In the genomic region with DNA sequence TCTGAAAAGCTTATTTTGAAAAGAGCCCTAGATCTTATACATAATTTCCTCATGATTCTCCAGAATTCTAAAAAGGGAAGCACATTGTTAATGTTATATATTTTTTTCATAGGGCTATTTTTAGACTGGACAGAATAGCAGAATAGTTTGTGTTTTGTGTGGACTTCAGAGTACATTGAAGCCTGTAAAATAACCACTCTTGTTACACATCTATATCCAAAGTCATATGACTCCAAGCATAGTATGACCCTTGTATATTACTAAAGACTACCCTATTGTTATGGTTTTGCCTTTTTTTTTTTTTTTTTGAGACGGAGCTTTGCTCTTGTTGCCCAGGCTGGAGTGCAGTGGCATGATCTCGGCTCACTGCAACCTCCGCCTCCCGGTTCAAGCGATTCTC, we compare ENCODE assay signal across 27 cellular contexts.
"Had no signal": no experiment of that assay in that cellular context is flagged by ENCODE, and none has a peak within 500 bp of the region (broad histone marks: within the 10 kb centered on the region; RNA-seq: fewer than 3 reads in every experiment).

No MANE protein-coding gene starts in this region.

- H3K36me3 ChIP-seq: cardiac muscle cell, esophagus muscularis mucosa, neutrophil, ovary, prostate gland, sigmoid colon, suprapubic skin, tibial nerve had no signal

- H3K4me1 Mint-ChIP-seq: activated CD4-positive, alpha-beta T cell treated with anti-CD3 and anti-CD28 coated beads for 36 hours; stimulated activated effector memory CD8-positive, alpha-beta T cell treated with anti-CD3 and anti-CD28 coated beads, Interleukin-12 subunit alpha, Interleukin-12 subunit beta, amount 100 ng/mL, for 72 hours; stimulated activated naive CD8-positive, alpha-beta T cell treated with anti-CD3 and anti-CD28 coated beads, Interleukin-15, amount 100 ng/mL, for 72 hours had no signal

- H3K27me3 Mint-ChIP-seq: brain; stimulated activated naive CD8-positive, alpha-beta T cell treated with anti-CD3 and anti-CD28 coated beads, Interleukin-15, amount 100 ng/mL, for 72 hours had no signal

- H3K4me3 ChIP-seq: cardiac muscle cell, esophagus muscularis mucosa, ovary, prostate gland, sigmoid colon, suprapubic skin, tibial nerve had no signal

- ATAC-seq: activated CD4-positive, alpha-beta T cell treated with anti-CD3 and anti-CD28 coated beads for 36 hours; activated T-cell treated with anti-CD3 and anti-CD28 coated beads, Interleukin-2, amount 50 U/mL, for 72 hours; foreskin keratinocyte; left cardiac atrium; left ventricle myocardium superior; stimulated activated effector memory CD8-positive, alpha-beta T cell treated with anti-CD3 and anti-CD28 coated beads, Interleukin-12 subunit alpha, Interleukin-12 subunit beta, amount 100 ng/mL, for 72 hours; stimulated activated naive CD8-positive, alpha-beta T cell treated with anti-CD3 and anti-CD28 coated beads, Interleukin-15, amount 100 ng/mL, for 72 hours had no signal

- H3K36me3 Mint-ChIP-seq: activated naive CD8-positive, alpha-beta T cell; brain; stimulated activated effector memory CD8-positive, alpha-beta T cell treated with anti-CD3 and anti-CD28 coated beads, Interleukin-12 subunit alpha, Interleukin-12 subunit beta, amount 100 ng/mL, for 72 hours had no signal

- H3K27ac Mint-ChIP-seq: activated CD4-positive, alpha-beta T cell treated with anti-CD3 and anti-CD28 coated beads for 36 hours; activated naive CD8-positive, alpha-beta T cell; activated T-cell treated with anti-CD3 and anti-CD28 coated beads, Interleukin-2, amount 50 U/mL, for 72 hours; nephron; stimulated activated effector memory CD8-positive, alpha-beta T cell treated with anti-CD3 and anti-CD28 coated beads, Interleukin-12 subunit alpha, Interleukin-12 subunit beta, amount 100 ng/mL, for 72 hours; stimulated activated naive CD8-positive, alpha-beta T cell treated with anti-CD3 and anti-CD28 coated beads, Interleukin-15, amount 100 ng/mL, for 72 hours had no signal

- H3K4me3 Mint-ChIP-seq: activated CD4-positive, alpha-beta T cell treated with anti-CD3 and anti-CD28 coated beads for 36 hours; activated naive CD8-positive, alpha-beta T cell; activated T-cell treated with anti-CD3 and anti-CD28 coated beads, Interleukin-2, amount 50 U/mL, for 72 hours; brain; nephron; stimulated activated effector memory CD8-positive, alpha-beta T cell treated with anti-CD3 and anti-CD28 coated beads, Interleukin-12 subunit alpha, Interleukin-12 subunit beta, amount 100 ng/mL, for 72 hours; stimulated activated naive CD8-positive, alpha-beta T cell treated with anti-CD3 and anti-CD28 coated beads, Interleukin-15, amount 100 ng/mL, for 72 hours had no signal

- DNase-seq: activated CD4-positive, alpha-beta T cell treated with anti-CD3 and anti-CD28 coated beads for 36 hours; activated CD4-positive, CD25-positive, alpha-beta regulatory T cell; activated naive CD4-positive, alpha-beta T cell treated with Interleukin-2 at 50 U/mL for 16 hours; activated T-cell treated with anti-CD3 and anti-CD28 coated beads for 4 hours; activated T-cell treated with anti-CD3 and anti-CD28 coated beads, Interleukin-2, amount 50 U/mL, for 72 hours; aorta; effector CD4-positive, alpha-beta T cell; foreskin keratinocyte; glutamatergic neuron; islet precursor cell; left cardiac atrium; left ventricle myocardium superior; ovary; sigmoid colon; small intestine; stimulated activated CD4-positive, alpha-beta T cell treated with anti-CD3 and anti-CD28 coated beads, Interleukin-4, amount 100 ng/mL, for 24 hours; stimulated activated naive CD8-positive, alpha-beta T cell treated with anti-CD3 and anti-CD28 coated beads, Interleukin-15, amount 100 ng/mL, for 72 hours had no signal

- H3K9me3 Mint-ChIP-seq: activated T-cell treated with anti-CD3 and anti-CD28 coated beads, Interleukin-2, amount 50 U/mL, for 72 hours; nephron; stimulated activated effector memory CD8-positive, alpha-beta T cell treated with anti-CD3 and anti-CD28 coated beads, Interleukin-12 subunit alpha, Interleukin-12 subunit beta, amount 100 ng/mL, for 72 hours; stimulated activated naive CD8-positive, alpha-beta T cell treated with anti-CD3 and anti-CD28 coated beads, Interleukin-15, amount 100 ng/mL, for 72 hours had no signal

- H3K27me3 ChIP-seq: cardiac muscle cell, foreskin keratinocyte, ovary had no signal
